Comparison of ENCODE assay signal across 20 cellular contexts in the genomic region with DNA sequence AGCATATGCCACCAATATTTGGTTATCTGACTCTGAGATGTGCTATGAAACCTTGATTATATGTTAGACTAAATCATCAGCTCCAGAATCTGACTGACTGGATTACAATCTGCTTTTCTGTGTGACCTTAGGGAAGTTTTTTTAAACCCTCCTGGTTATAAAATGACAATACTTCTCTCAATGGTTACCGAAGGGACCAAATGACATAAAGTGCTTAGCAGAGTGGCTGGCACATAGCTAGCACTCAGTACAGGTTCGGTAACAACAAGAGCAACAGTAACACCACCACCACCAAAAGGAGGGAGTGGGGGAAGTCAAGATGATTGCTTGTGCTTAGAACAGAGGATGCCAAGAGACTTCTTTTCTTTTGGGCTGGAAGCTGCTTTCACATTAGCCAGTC.
DNase-seq lines count a peak whose midpoint lies in the region; ATAC-seq and TF ChIP-seq lines count a peak whose summit lies in the region.
"Had no signal": no experiment of that assay in that cellular context is flagged by ENCODE, and none has a peak within 500 bp of the region (broad histone marks: within the 10 kb centered on the region; RNA-seq: fewer than 3 reads in every experiment).

No MANE protein-coding gene starts in this region.

- no peak overlapping the region for H3K4me3 Mint-ChIP-seq in T-helper 17 cell
- H3K4me3 Mint-ChIP-seq: CD4-positive, alpha-beta memory T cell had no signal

- no peak overlapping the region for H3K9ac ChIP-seq in neuronal stem cell (ENCODE audit: low read depth, low read length, poor library complexity)
- H3K9ac ChIP-seq: SK-N-SH had no signal

- intact Hi-C loops in left ventricle myocardium superior (cut with micrococcal nuclease): no loop called here
- intact Hi-C loops in Right ventricle myocardium inferior (cut with DNase I): loop anchor here (10.0 kb wide), 1 partner anchor 309 kb away; the partner anchor contains the start of gene PTPRM
- intact Hi-C loops in PC-9 (cut with micrococcal nuclease; ENCODE audit: unreplicated experiment): no loop called here

- H2BK120ac ChIP-seq in neuronal stem cell (ENCODE audit: low read depth, low read length): no peak overlapping the region

- no peaks in the 10 kb centered on the region for H3K27me3 Mint-ChIP-seq in T-helper 17 cell
- H3K27me3 Mint-ChIP-seq: CD4-positive, alpha-beta memory T cell had no signal

- H2AK5ac ChIP-seq in neuronal stem cell (ENCODE audit: low read depth, low read length): no peak overlapping the region

- no CpG with 5 or more reads among the region's 2 CpGs for WGBS in neuronal stem cell (ENCODE audit: extremely low coverage in 2 of 2, insufficient read length in 2 of 2, insufficient replicate concordance in 1 of 2), 2 donors

- 0 out of 2 replicates have a peak, but pooled peaks cover 4% of the 10 kb centered on the region for H3K9me3 ChIP-seq in PC-9 (ENCODE audit: insufficient read depth, low read depth)
- H3K9me3 ChIP-seq in neuronal stem cell (replicated peaks in 1 of 2; ENCODE audit: control insufficient read depth in 2 of 2, insufficient read depth in 1 of 2, low read depth in 1 of 2, low read length in 2 of 2): peaks cover 3% of the 10 kb centered on the region in 2 donors
- no peaks in the 10 kb centered on the region for H3K9me3 ChIP-seq in T-helper 17 cell (ENCODE audit: control insufficient read depth, low read length, poor library complexity, severe bottlenecking)
- H3K9me3 ChIP-seq: Peyer's patch, SK-N-SH had no signal

- no peak overlapping the region for H2BK12ac ChIP-seq in neuronal stem cell (ENCODE audit: low read length)

- peak overlapping the region; percentile 71; the same call in 1 of the 2 replicates for H3K4me2 ChIP-seq in PC-9
- no peak overlapping the region for H3K4me2 ChIP-seq in neuronal stem cell (ENCODE audit: insufficient read depth, low read length, poor library complexity, severe bottlenecking)
- H3K4me2 ChIP-seq: SK-N-SH had no signal

- CTCF ChIA-PET in PC-9 (lab: Charles Lee): interaction anchor here (0.6 kb wide), 2 partner anchors 440 to 810 kb away, joined by 3 read pairs; no protein-coding TSS in a partner anchor

- no peak overlapping the region for H3K14ac ChIP-seq in neuronal stem cell (ENCODE audit: low read length)

- H3K27ac ChIP-seq in PC-9 (peak overlapping the region; percentile 89), neuronal stem cell (replicated peaks; ENCODE audit: low read length) (peak overlapping the region; percentile 26)
- H3K27ac ChIP-seq: HL-60, Peyer's patch had no signal

- no peaks in the 10 kb centered on the region for H3K9me2 ChIP-seq in PC-9 (ENCODE audit: insufficient read depth)
- H3K9me2 ChIP-seq: SK-N-SH had no signal

- no peaks in the 10 kb centered on the region for H3K36me3 Mint-ChIP-seq in T-helper 17 cell (ENCODE audit: low read depth)
- H3K36me3 Mint-ChIP-seq: CD4-positive, alpha-beta memory T cell had no signal

- no peak overlapping the region for H2BK15ac ChIP-seq in neuronal stem cell (ENCODE audit: low read length)

- H3K36me3 ChIP-seq in PC-9 (ENCODE audit: low read depth) (no peaks in the 10 kb centered on the region), neuronal stem cell (replicated peaks in 1 of 2; ENCODE audit: control insufficient read depth in 2 of 2, insufficient read depth in 2 of 2, low read length in 2 of 2) (no peaks in the 10 kb centered on the region)
- H3K36me3 ChIP-seq: Peyer's patch had no signal

- H4K20me1 ChIP-seq in PC-9 (ENCODE audit: insufficient read depth): no peaks in the 10 kb centered on the region

- no peaks in the 10 kb centered on the region for H3K27me3 ChIP-seq in PC-9 (ENCODE audit: insufficient read depth, low read depth)
- H3K27me3 ChIP-seq in neuronal stem cell (ENCODE audit: control insufficient read depth in 3 of 3, insufficient read depth in 3 of 3, low read depth in 1 of 3, low read length in 3 of 3): no peaks in the 10 kb centered on the region
- H3K27me3 ChIP-seq: Peyer's patch had no signal

- no peak for DNase-seq in left ventricle myocardium superior
- DNase-seq in Right ventricle myocardium inferior (ENCODE audit: missing footprints): no peak
- no peak for DNase-seq in PC-9
- DNase-seq in neuronal stem cell (ENCODE audit: low spot score): no peak
- DNase-seq in T-helper 17 cell: no peak
- DNase-seq in NCI-H1048 (lab: John Stamatoyannopoulos, UW): no peak
- DNase-seq in NCI-H1417 (lab: John Stamatoyannopoulos, UW): no peak
- DNase-seq: C1 segment of cervical spinal cord; CD4-positive, alpha-beta memory T cell; DND-41; Kasumi-1; MV-4-11; NCI-H1105 treated with DMSO at 0.1 percent for 48 hours; NCI-H1694; NCI-H2171; NCI-H69; Peyer's patch had no signal

- no peaks in the 10 kb centered on the region for H3K79me1 ChIP-seq in neuronal stem cell (ENCODE audit: low read depth, low read length)

- no peak overlapping the region for H3K27ac Mint-ChIP-seq in T-helper 17 cell
- H3K27ac Mint-ChIP-seq: CD4-positive, alpha-beta memory T cell had no signal

- no peak overlapping the region for H3K23ac ChIP-seq in neuronal stem cell (ENCODE audit: low read depth, low read length, poor library complexity)

- H3K4ac ChIP-seq in neuronal stem cell (ENCODE audit: low read length): no peak overlapping the region

- ATAC-seq in left ventricle myocardium superior: peak; percentile 45
- no peak for ATAC-seq in Right ventricle myocardium inferior
- no peak for ATAC-seq in T-helper 17 cell
- ATAC-seq: K562 had no signal

- no peak overlapping the region for H2BK5ac ChIP-seq in neuronal stem cell (ENCODE audit: low read length)

- H3F3A ChIP-seq in PC-9 (ENCODE audit: insufficient read depth, low read depth): peaks cover 32% of the 10 kb centered on the region

- no peaks in the 10 kb centered on the region for H3K79me2 ChIP-seq in PC-9 (ENCODE audit: low read depth)

- H4K8ac ChIP-seq in neuronal stem cell (ENCODE audit: low read depth, low read length): no peak overlapping the region

- peaks cover 54% of the 10 kb centered on the region for H3K4me1 ChIP-seq in PC-9 (replicated peaks; ENCODE audit: insufficient read depth)
- peaks cover 10 to 14% of the 10 kb centered on the region in 2 donors for H3K4me1 ChIP-seq in neuronal stem cell (ENCODE audit: control insufficient read depth in 2 of 2, insufficient read depth in 1 of 2, low read depth in 1 of 2, low read length in 2 of 2)

- POLR2A ChIA-PET in PC-9 (lab: Charles Lee; ENCODE audit: unreplicated experiment): no interaction called here

- H4K91ac ChIP-seq in neuronal stem cell (ENCODE audit: low read depth, low read length, poor library complexity): no peak overlapping the region

- TF ChIP-seq CTCF in PC-9 (conservative IDR thresholded peaks at IDR 0.05): no peak

- no TSS peak for BruUV-seq in PC-9 (replicated peaks; lab: Mats Ljungman, UMichigan)

- no peak overlapping the region for H3K4me3 ChIP-seq in PC-9
- H3K4me3 ChIP-seq in neuronal stem cell (ENCODE audit: low read length in 2 of 2): no peak overlapping the region
- H3K4me3 ChIP-seq: K562, Peyer's patch had no signal

- H2AFZ ChIP-seq in PC-9 (no peak overlapping the region), neuronal stem cell (ENCODE audit: low read length) (no peak overlapping the region)

- H3K4me1 Mint-ChIP-seq in T-helper 17 cell: no peaks in the 10 kb centered on the region
- H3K4me1 Mint-ChIP-seq: CD4-positive, alpha-beta memory T cell had no signal

- H3K18ac ChIP-seq in neuronal stem cell (ENCODE audit: low read length): no peak overlapping the region
